1 cellular context compared by ENCODE assay signal in the genomic region with DNA sequence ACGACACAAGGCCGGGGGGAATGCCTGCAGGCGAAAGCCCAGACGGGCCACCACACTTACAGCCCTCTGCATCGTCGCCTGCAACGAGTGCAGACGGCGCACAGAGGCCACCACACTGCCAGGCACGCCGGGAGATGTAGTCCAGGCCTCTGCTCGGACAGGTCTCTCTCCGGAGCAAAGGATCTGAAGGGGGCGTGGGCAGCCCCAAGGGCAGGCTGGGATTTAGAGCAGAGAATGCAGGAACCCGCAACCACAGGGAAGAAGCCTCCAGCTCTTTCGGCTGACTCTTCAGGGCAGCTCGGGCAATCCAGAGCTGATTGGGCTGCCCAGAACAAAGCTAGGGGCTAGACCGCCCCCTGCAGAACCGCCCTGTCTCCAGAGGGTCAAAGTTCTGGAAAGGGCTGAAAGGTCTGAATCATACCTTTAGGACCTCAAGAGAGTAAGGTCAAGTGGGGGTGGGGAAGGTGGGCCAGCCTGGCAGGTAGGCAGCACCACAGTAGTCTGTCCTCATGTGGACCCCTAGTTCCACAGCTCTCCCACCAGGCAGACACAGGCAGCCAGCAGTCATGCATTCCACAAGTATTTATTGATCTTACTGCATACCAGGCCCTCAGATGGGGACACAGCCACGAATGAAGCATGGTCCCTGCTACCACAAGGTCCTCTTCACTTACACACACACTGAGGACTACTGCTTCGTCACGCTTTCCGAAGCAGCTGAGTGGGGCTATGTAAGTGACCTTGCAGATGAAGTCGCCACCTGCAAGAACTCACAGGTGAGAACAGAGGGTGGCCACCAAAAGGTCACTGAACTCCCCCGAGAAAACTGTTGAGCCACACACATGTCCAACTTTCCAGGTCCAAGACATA.
A peak's percentile ranks its signal among the peaks of the same experiment; 100 is the strongest.
TF ChIP-seq lines count a peak whose summit lies in the region.

A gene with protein sequence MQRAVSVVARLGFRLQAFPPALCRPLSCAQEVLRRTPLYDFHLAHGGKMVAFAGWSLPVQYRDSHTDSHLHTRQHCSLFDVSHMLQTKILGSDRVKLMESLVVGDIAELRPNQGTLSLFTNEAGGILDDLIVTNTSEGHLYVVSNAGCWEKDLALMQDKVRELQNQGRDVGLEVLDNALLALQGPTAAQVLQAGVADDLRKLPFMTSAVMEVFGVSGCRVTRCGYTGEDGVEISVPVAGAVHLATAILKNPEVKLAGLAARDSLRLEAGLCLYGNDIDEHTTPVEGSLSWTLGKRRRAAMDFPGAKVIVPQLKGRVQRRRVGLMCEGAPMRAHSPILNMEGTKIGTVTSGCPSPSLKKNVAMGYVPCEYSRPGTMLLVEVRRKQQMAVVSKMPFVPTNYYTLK (minus strand): TSS at position 95 of the 870 bp plus-strand sequence. CDS start 23 bp downstream, at position 72.

TF ChIP-seq in WTC11, 78 proteins besides CTCF, POLR2A, EP300 and RAD21 (continued from another document):
- TF ChIP-seq ZBTB21 (CRISPR knock-in tag; IDR thresholded peaks at IDR 0.05; ENCODE audit: borderline replicate concordance) (peak; percentile 36; the same call in 1 of the 2 replicates), CREM (CRISPR knock-in tag; IDR thresholded peaks at IDR 0.05) (peak; percentile 82; the same call in 1 of the 2 replicates), MYBL2 (CRISPR knock-in tag; IDR thresholded peaks at IDR 0.05) (no peak), MXD4 (CRISPR knock-in tag; IDR thresholded peaks at IDR 0.05; ENCODE audit: borderline replicate concordance) (no peak), FOXJ3 (CRISPR knock-in tag; IDR thresholded peaks at IDR 0.05; ENCODE audit: borderline replicate concordance) (no peak), SP1 (CRISPR knock-in tag; conservative IDR thresholded peaks at IDR 0.05) (peak; percentile 83), NFYB (CRISPR knock-in tag; conservative IDR thresholded peaks at IDR 0.05; ENCODE audit: low read depth) (no peak), ATF1 (CRISPR knock-in tag; IDR thresholded peaks at IDR 0.05) (no peak), ZNF416 (CRISPR knock-in tag; IDR thresholded peaks at IDR 0.05) (no peak), ZNF317 (CRISPR knock-in tag; IDR thresholded peaks at IDR 0.05; ENCODE audit: borderline replicate concordance, low read depth) (no peak), FOXK1 (CRISPR knock-in tag; IDR thresholded peaks at IDR 0.05) (0 out of 2 replicates have a peak, but pooled peaks have one; percentile 48), GTF2I (CRISPR knock-in tag; conservative IDR thresholded peaks at IDR 0.05) (no peak)
- TF ChIP-seq, protein P1, sequence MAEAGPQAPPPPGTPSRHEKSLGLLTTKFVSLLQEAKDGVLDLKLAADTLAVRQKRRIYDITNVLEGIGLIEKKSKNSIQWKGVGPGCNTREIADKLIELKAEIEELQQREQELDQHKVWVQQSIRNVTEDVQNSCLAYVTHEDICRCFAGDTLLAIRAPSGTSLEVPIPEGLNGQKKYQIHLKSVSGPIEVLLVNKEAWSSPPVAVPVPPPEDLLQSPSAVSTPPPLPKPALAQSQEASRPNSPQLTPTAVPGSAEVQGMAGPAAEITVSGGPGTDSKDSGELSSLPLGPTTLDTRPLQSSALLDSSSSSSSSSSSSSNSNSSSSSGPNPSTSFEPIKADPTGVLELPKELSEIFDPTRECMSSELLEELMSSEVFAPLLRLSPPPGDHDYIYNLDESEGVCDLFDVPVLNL (CRISPR knock-in tag; IDR thresholded peaks at IDR 0.05; ENCODE audit: borderline replicate concordance, low read depth) = no peak; the same call in 1 of the 2 replicates
- TF ChIP-seq, protein P2, sequence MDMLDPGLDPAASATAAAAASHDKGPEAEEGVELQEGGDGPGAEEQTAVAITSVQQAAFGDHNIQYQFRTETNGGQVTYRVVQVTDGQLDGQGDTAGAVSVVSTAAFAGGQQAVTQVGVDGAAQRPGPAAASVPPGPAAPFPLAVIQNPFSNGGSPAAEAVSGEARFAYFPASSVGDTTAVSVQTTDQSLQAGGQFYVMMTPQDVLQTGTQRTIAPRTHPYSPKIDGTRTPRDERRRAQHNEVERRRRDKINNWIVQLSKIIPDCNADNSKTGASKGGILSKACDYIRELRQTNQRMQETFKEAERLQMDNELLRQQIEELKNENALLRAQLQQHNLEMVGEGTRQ (CRISPR knock-in tag; IDR thresholded peaks at IDR 0.05) = peak; percentile 24; the same call in 1 of the 2 replicates
- TF ChIP-seq, protein P3, sequence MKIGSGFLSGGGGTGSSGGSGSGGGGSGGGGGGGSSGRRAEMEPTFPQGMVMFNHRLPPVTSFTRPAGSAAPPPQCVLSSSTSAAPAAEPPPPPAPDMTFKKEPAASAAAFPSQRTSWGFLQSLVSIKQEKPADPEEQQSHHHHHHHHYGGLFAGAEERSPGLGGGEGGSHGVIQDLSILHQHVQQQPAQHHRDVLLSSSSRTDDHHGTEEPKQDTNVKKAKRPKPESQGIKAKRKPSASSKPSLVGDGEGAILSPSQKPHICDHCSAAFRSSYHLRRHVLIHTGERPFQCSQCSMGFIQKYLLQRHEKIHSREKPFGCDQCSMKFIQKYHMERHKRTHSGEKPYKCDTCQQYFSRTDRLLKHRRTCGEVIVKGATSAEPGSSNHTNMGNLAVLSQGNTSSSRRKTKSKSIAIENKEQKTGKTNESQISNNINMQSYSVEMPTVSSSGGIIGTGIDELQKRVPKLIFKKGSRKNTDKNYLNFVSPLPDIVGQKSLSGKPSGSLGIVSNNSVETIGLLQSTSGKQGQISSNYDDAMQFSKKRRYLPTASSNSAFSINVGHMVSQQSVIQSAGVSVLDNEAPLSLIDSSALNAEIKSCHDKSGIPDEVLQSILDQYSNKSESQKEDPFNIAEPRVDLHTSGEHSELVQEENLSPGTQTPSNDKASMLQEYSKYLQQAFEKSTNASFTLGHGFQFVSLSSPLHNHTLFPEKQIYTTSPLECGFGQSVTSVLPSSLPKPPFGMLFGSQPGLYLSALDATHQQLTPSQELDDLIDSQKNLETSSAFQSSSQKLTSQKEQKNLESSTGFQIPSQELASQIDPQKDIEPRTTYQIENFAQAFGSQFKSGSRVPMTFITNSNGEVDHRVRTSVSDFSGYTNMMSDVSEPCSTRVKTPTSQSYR (CRISPR knock-in tag; IDR thresholded peaks at IDR 0.05) = peak; percentile 37; the same call in 1 of the 2 replicates
- TF ChIP-seq, protein P4, sequence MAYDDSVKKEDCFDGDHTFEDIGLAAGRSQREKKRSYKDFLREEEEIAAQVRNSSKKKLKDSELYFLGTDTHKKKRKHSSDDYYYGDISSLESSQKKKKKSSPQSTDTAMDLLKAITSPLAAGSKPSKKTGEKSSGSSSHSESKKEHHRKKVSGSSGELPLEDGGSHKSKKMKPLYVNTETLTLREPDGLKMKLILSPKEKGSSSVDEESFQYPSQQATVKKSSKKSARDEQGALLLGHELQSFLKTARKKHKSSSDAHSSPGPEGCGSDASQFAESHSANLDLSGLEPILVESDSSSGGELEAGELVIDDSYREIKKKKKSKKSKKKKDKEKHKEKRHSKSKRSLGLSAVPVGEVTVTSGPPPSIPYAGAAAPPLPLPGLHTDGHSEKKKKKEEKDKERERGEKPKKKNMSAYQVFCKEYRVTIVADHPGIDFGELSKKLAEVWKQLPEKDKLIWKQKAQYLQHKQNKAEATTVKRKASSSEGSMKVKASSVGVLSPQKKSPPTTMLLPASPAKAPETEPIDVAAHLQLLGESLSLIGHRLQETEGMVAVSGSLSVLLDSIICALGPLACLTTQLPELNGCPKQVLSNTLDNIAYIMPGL (CRISPR knock-in tag; IDR thresholded peaks at IDR 0.05) = no peak
- TF ChIP-seq, protein P5, sequence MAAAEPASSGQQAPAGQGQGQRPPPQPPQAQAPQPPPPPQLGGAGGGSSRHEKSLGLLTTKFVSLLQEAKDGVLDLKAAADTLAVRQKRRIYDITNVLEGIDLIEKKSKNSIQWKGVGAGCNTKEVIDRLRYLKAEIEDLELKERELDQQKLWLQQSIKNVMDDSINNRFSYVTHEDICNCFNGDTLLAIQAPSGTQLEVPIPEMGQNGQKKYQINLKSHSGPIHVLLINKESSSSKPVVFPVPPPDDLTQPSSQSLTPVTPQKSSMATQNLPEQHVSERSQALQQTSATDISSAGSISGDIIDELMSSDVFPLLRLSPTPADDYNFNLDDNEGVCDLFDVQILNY (CRISPR knock-in tag; IDR thresholded peaks at IDR 0.05) = no peak
- TF ChIP-seq, protein P6, sequence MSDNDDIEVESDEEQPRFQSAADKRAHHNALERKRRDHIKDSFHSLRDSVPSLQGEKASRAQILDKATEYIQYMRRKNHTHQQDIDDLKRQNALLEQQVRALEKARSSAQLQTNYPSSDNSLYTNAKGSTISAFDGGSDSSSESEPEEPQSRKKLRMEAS (CRISPR knock-in tag; IDR thresholded peaks at IDR 0.05) = peak; percentile 83
- TF ChIP-seq, protein P7, sequence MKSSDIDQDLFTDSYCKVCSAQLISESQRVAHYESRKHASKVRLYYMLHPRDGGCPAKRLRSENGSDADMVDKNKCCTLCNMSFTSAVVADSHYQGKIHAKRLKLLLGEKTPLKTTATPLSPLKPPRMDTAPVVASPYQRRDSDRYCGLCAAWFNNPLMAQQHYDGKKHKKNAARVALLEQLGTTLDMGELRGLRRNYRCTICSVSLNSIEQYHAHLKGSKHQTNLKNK (CRISPR knock-in tag; IDR thresholded peaks at IDR 0.05) = no peak
TF ChIP-seq in WTC11: peak in this region for 8.
